ENCODE assay signal across 31 cellular contexts in genomic region chr14:104889374-104889755, GRCh38. TPM values are rescaled to one million over a fixed set of nuclear protein-coding genes. Genes with fewer than 3 reads are reported as not detected.
A peak's percentile ranks its signal among the peaks of the same experiment; 100 is the strongest.
DNase-seq lines count a peak whose midpoint lies in the region; ATAC-seq and TF ChIP-seq lines count a peak whose summit lies in the region.
"Had no signal": no experiment of that assay in that cellular context is flagged by ENCODE, and none has a peak within 500 bp of the region (broad histone marks: within the 10 kb centered on the region; RNA-seq: fewer than 3 reads in every experiment).

No MANE protein-coding gene starts in this region.

- H3K4me1 Mint-ChIP-seq in WTC11: peaks cover 2% of the 10 kb centered on the region; the same call in 1 of the 2 replicates
- H3K4me1 Mint-ChIP-seq: activated CD4-positive, alpha-beta memory T cell treated with anti-CD3 and anti-CD28 coated beads, Interleukin-2, amount 10 ng/mL, durations not matched to agents 7 days and 5 days; brain; neural crest cell; stimulated activated memory B cell treated with anti-CD40 and anti-IgM and Interleukin-4, amounts not matched to agents 10 μg/mL and 1 μg/mL and 100 μg/mL, for 72 hours had no signal

- H3K4me3 Mint-ChIP-seq in WTC11: no peak overlapping the region
- H3K4me3 Mint-ChIP-seq: activated CD4-positive, alpha-beta memory T cell treated with anti-CD3 and anti-CD28 coated beads, Interleukin-2, amount 10 ng/mL, durations not matched to agents 7 days and 5 days; brain; neural crest cell; stimulated activated memory B cell treated with anti-CD40 and anti-IgM and Interleukin-4, amounts not matched to agents 10 μg/mL and 1 μg/mL and 100 μg/mL, for 72 hours had no signal

- H3K36me3 Mint-ChIP-seq in WTC11: no peaks in the 10 kb centered on the region
- H3K36me3 Mint-ChIP-seq: brain; stimulated activated memory B cell treated with anti-CD40 and anti-IgM and Interleukin-4, amounts not matched to agents 10 μg/mL and 1 μg/mL and 100 μg/mL, for 72 hours had no signal

- no peaks in the 10 kb centered on the region for H3K9me3 Mint-ChIP-seq in WTC11
- H3K9me3 Mint-ChIP-seq: activated CD4-positive, alpha-beta memory T cell treated with anti-CD3 and anti-CD28 coated beads, Interleukin-2, amount 10 ng/mL, durations not matched to agents 7 days and 5 days; brain; neural crest cell had no signal

- H3K27ac ChIP-seq in right atrium auricular region (no peak overlapping the region), aorta (ENCODE audit: low read depth in 1 of 2, low read length in 2 of 2) (no peak overlapping the region)
- H3K27ac ChIP-seq: BLaER1 treated with 17β-estradiol and CSF1 and Interleukin-3, amounts not matched to agents 10 nM and 100 nM; foreskin keratinocyte; HL-60; suprapubic skin; vagina had no signal

- H3K4me1 ChIP-seq in right atrium auricular region (peaks cover 0 to 4% of the 10 kb centered on the region in 2 donors), aorta (ENCODE audit: control insufficient read depth in 1 of 2, insufficient read depth in 2 of 2, low read length in 2 of 2) (no peaks in the 10 kb centered on the region)
- H3K4me1 ChIP-seq: foreskin keratinocyte, HAP-1, vagina had no signal

- CTCF ChIA-PET in WTC11 (lab: Charles Lee): no interaction called here

- 93 to 94% methylated on average over 23 of the region's 23 CpGs for WGBS in aorta, 2 donors

- POLR2A ChIA-PET in WTC11 (lab: Charles Lee): no interaction called here

- DNase-seq in cardiac septum (ENCODE audit: low spot score) (peak; percentile 74), right atrium auricular region (ENCODE audit: low spot score) (no peak), left lobe of liver (ENCODE audit: low spot score) (peak; percentile 39), aorta (peak; percentile 38 to 67), left colon (no peak), WTC11 (ENCODE audit: low spot score) (no peak)
- peak; percentile 1 for DNase-seq in effector CD4-positive, alpha-beta T cell
- DNase-seq: activated CD4-positive, alpha-beta memory T cell treated with anti-CD3 and anti-CD28 coated beads, Interleukin-2, amount 10 ng/mL, durations not matched to agents 7 days and 5 days; activated gamma-delta T cell; effector CD8-positive, alpha-beta T cell; foreskin keratinocyte; hippocampal formation; Kasumi-1; MV-4-11; NCI-H2171 treated with DMSO at 0.1 percent for 48 hours; NCI-H526; small intestine had no signal

- H3K9me3 ChIP-seq in right atrium auricular region (no peaks in the 10 kb centered on the region), aorta (ENCODE audit: control insufficient read depth, low read length) (no peaks in the 10 kb centered on the region)
- H3K9me3 ChIP-seq: BLaER1 treated with 17β-estradiol and CSF1 and Interleukin-3, amounts not matched to agents 10 nM and 100 nM; HAP-1; suprapubic skin; vagina had no signal

- H3K27me3 ChIP-seq in right atrium auricular region (no peaks in the 10 kb centered on the region), aorta (ENCODE audit: control insufficient read depth in 1 of 2, insufficient read depth in 2 of 2, low read length in 1 of 2) (no peaks in the 10 kb centered on the region)
- H3K27me3 ChIP-seq: foreskin keratinocyte, suprapubic skin, vagina had no signal

- ATAC-seq in left lobe of liver (no peak), aorta (ENCODE audit: low FRiP score) (no peak), left colon (no peak), HG02981 (IDR thresholded peaks at IDR 0.05; ENCODE audit: unreplicated experiment) (no peak), WTC11 (no peak)
- ATAC-seq: esophagus mucosa; foreskin keratinocyte; HepG2; SK-N-SH treated with all-trans-retinoic acid at 6 μM for 48 hours; stimulated activated memory B cell treated with anti-CD40 and anti-IgM and Interleukin-4, amounts not matched to agents 10 μg/mL and 1 μg/mL and 100 μg/mL, for 72 hours had no signal

- no peak overlapping the region for H3K27ac Mint-ChIP-seq in WTC11
- H3K27ac Mint-ChIP-seq: activated CD4-positive, alpha-beta memory T cell treated with anti-CD3 and anti-CD28 coated beads, Interleukin-2, amount 10 ng/mL, durations not matched to agents 7 days and 5 days; brain; stimulated activated memory B cell treated with anti-CD40 and anti-IgM and Interleukin-4, amounts not matched to agents 10 μg/mL and 1 μg/mL and 100 μg/mL, for 72 hours had no signal

- intact Hi-C loops in cardiac septum (cut with DNase I): no loop called here
- intact Hi-C loops in aorta (cut with DNase I): no loop called here
- intact Hi-C loops in left colon (cut with DNase I, micrococcal nuclease): no loop called here

- no peaks in the 10 kb centered on the region for H3K27me3 Mint-ChIP-seq in WTC11 (ENCODE audit: low read depth)
- H3K27me3 Mint-ChIP-seq: activated CD4-positive, alpha-beta memory T cell treated with anti-CD3 and anti-CD28 coated beads, Interleukin-2, amount 10 ng/mL, durations not matched to agents 7 days and 5 days; brain had no signal

- H3K4me3 ChIP-seq in right atrium auricular region (no peak overlapping the region), aorta (ENCODE audit: low read length in 2 of 2) (no peak overlapping the region)
- H3K4me3 ChIP-seq: BLaER1 treated with 17β-estradiol and CSF1 and Interleukin-3, amounts not matched to agents 10 nM and 100 nM; HAP-1; suprapubic skin; vagina had no signal

- peaks cover 16% of the 10 kb centered on the region for H3K36me3 ChIP-seq in right atrium auricular region
- peaks cover 0 to 7% of the 10 kb centered on the region in 2 donors for H3K36me3 ChIP-seq in aorta (ENCODE audit: control insufficient read depth in 1 of 2, insufficient read depth in 2 of 2, low read length in 1 of 2)

- no peak for TF ChIP-seq CTCF in right atrium auricular region (IDR thresholded peaks at IDR 0.05)
- TF ChIP-seq CTCF in WTC11 (IDR thresholded peaks at IDR 0.05): no peak

TF ChIP-seq in WTC11, 78 proteins besides CTCF, POLR2A, EP300 and RAD21:
- TF ChIP-seq OVOL2 (CRISPR knock-in tag; IDR thresholded peaks at IDR 0.05; ENCODE audit: borderline replicate concordance): no peak
- TF ChIP-seq USF1 (CRISPR knock-in tag; IDR thresholded peaks at IDR 0.05): no peak
- no peak for TF ChIP-seq SMAD3 (CRISPR knock-in tag; IDR thresholded peaks at IDR 0.05; ENCODE audit: borderline replicate concordance)
- TF ChIP-seq SP1 (CRISPR knock-in tag; conservative IDR thresholded peaks at IDR 0.05): no peak
- TF ChIP-seq MAX (CRISPR knock-in tag; IDR thresholded peaks at IDR 0.05): no peak
- no peak for TF ChIP-seq TCF7 (CRISPR knock-in tag; IDR thresholded peaks at IDR 0.05; ENCODE audit: low read depth)
- TF ChIP-seq CREB1 (CRISPR knock-in tag; IDR thresholded peaks at IDR 0.05): no peak
- TF ChIP-seq ZNF232 (CRISPR knock-in tag; IDR thresholded peaks at IDR 0.05): no peak
- no peak for TF ChIP-seq CREM (CRISPR knock-in tag; IDR thresholded peaks at IDR 0.05)
- TF ChIP-seq ZNF423 (CRISPR knock-in tag; IDR thresholded peaks at IDR 0.05): no peak
- TF ChIP-seq, protein P1, sequence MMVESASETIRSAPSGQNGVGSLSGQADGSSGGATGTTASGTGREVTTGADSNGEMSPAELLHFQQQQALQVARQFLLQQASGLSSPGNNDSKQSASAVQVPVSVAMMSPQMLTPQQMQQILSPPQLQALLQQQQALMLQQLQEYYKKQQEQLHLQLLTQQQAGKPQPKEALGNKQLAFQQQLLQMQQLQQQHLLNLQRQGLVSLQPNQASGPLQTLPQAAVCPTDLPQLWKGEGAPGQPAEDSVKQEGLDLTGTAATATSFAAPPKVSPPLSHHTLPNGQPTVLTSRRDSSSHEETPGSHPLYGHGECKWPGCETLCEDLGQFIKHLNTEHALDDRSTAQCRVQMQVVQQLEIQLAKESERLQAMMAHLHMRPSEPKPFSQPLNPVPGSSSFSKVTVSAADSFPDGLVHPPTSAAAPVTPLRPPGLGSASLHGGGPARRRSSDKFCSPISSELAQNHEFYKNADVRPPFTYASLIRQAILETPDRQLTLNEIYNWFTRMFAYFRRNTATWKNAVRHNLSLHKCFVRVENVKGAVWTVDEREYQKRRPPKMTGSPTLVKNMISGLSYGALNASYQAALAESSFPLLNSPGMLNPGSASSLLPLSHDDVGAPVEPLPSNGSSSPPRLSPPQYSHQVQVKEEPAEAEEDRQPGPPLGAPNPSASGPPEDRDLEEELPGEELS (CRISPR knock-in tag; IDR thresholded peaks at IDR 0.05): no peak
- TF ChIP-seq SMAD4 (CRISPR knock-in tag; IDR thresholded peaks at IDR 0.05): no peak
- TF ChIP-seq, protein P2, sequence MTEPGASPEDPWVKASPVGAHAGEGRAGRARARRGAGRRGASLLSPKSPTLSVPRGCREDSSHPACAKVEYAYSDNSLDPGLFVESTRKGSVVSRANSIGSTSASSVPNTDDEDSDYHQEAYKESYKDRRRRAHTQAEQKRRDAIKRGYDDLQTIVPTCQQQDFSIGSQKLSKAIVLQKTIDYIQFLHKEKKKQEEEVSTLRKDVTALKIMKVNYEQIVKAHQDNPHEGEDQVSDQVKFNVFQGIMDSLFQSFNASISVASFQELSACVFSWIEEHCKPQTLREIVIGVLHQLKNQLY (CRISPR knock-in tag; IDR thresholded peaks at IDR 0.05): no peak
- no peak for TF ChIP-seq ZNF396 (CRISPR knock-in tag; IDR thresholded peaks at IDR 0.05; ENCODE audit: borderline replicate concordance)

RNA-seq across cellular contexts. Expression of gene CEP170B, which starts 24.3 kb away (rescaled TPM):
- 19.2 TPM for total RNA-seq in cardiac septum
- total RNA-seq in right atrium auricular region: 10 to 100 TPM in 1 of 2 donors, 1 to 10 TPM in 1; 7.9 to 15.1 TPM
- total RNA-seq in left lobe of liver: 22.9 TPM
- 10 to 100 TPM; 30.0 to 36.2 TPM for total RNA-seq in aorta
- 10 to 100 TPM in 1 of 2 donors, 1 to 10 TPM in 1; 6.4 to 16.2 TPM for polyA plus RNA-seq in aorta
- 10 to 100 TPM; 76.4 to 89.3 TPM for total RNA-seq in left colon
- 33.6 to 47.0 TPM (median 33.8 TPM) in 3 replicates for total RNA-seq in WTC11 (2021)

RNA-seq across cellular contexts. Expression of gene PLD4, which starts 35.3 kb away (rescaled TPM):
- total RNA-seq in cardiac septum (0.51 TPM), right atrium auricular region (under 1 TPM in 1 of 2 donors, not detected in 1; 0.08 TPM), left lobe of liver (not detected), aorta (1 to 10 TPM in 1 of 2 donors, under 1 TPM in 1; 0.62 to 1.7 TPM), left colon (1 to 10 TPM in 1 of 2 donors, not detected in 1; 2.2 TPM), WTC11 (2021) (0.07 to 0.21 TPM (median 0.11 TPM) in 3 replicates)
- polyA plus RNA-seq in aorta: under 1 TPM in 1 of 2 donors, not detected in 1; 0.38 TPM
- total RNA-seq: activated CD4-positive, alpha-beta memory T cell treated with anti-CD3 and anti-CD28 coated beads, Interleukin-2, amount 10 ng/mL, durations not matched to agents 7 days and 5 days; foreskin keratinocyte; HepG2; lung microvascular endothelial cell; RPMI7951; vagina had no signal
- polyA plus RNA-seq: HepG2 had no signal

Comparison
In these comparisons a context has a peak if more than half of its experiments do, and no peak if none do; other contexts are left out.
1. DNase-seq: peak in cardiac septum (single experiment), effector CD4-positive, alpha-beta T cell (single experiment), left lobe of liver (single experiment) and aorta (2 of 2); none in right atrium auricular region (single experiment), left colon (0 of 2) and WTC11 (single experiment).